Comparison of ENCODE assay signal across 1 cellular context in genomic region chr13:113486698-113487097, GRCh38.
TF ChIP-seq lines count a peak whose summit lies in the region.

No MANE protein-coding gene starts in this region.

TF ChIP-seq in IMR-90, 13 proteins besides CTCF, POLR2A, EP300 and RAD21:
- TF ChIP-seq MAFK (IDR thresholded peaks at IDR 0.05; ENCODE audit: low read depth, low read length) (no peak), MAZ (IDR thresholded peaks at IDR 0.05; ENCODE audit: borderline replicate concordance, low read depth, low read length) (no peak), CEBPB (IDR thresholded peaks at IDR 0.05; ENCODE audit: low read depth, low read length) (no peak), CHD1 (IDR thresholded peaks at IDR 0.05; ENCODE audit: low read depth, low read length) (no peak), RFX5 (IDR thresholded peaks at IDR 0.05; ENCODE audit: low read depth, low read length) (no peak), ELK1 (IDR thresholded peaks at IDR 0.05; ENCODE audit: borderline replicate concordance, low read depth, low read length) (no peak), MXI1 (IDR thresholded peaks at IDR 0.05; ENCODE audit: borderline replicate concordance, low read depth, low read length) (no peak), NFE2L2 (IDR thresholded peaks at IDR 0.05; ENCODE audit: low read depth, low read length) (no peak), RCOR1 (IDR thresholded peaks at IDR 0.05; ENCODE audit: insufficient replicate concordance, low read length) (no peak), BHLHE40 (IDR thresholded peaks at IDR 0.05; ENCODE audit: low read depth, low read length) (no peak)
